ENCODE assay signal across 5 cellular contexts in the genomic region with DNA sequence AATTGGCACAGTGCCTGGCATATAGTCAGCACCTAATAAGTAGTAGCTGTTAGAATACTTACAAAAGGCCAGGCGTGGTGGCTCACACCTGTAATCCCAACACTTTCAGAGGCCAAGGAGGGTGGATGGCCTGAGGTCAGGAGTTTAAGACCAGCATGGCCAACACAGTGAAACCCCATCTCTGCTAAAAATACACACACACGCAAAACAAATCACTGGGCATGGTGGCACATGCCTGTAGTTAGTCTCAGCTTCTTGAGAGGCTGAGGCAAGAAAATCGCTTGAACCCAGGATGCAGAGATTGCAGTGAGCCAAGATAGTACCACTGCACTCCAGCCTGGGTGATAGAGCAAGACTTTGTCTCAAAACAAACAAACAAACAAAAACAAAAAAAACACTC. TPM values are rescaled to one million over a fixed set of nuclear protein-coding genes. Genes with fewer than 3 reads are reported as not detected.
"Had no signal": no experiment of that assay in that cellular context is flagged by ENCODE, and none has a peak within 500 bp of the region (broad histone marks: within the 10 kb centered on the region; RNA-seq: fewer than 3 reads in every experiment).

No MANE protein-coding gene starts in this region.

RNA-seq across cellular contexts. Expression of gene NPIPA8, which starts 29.3 kb away (rescaled TPM):
- total RNA-seq: activated T-cell treated with anti-CD3 and anti-CD28 coated beads, Interleukin-2, amount 50 U/mL, for 72 hours; ascending aorta; body of pancreas; bronchial epithelial cell; cardiac muscle cell had no signal
- polyA plus RNA-seq: cardiac muscle cell had no signal
